33 cellular contexts compared by ENCODE assay signal in the genomic region with DNA sequence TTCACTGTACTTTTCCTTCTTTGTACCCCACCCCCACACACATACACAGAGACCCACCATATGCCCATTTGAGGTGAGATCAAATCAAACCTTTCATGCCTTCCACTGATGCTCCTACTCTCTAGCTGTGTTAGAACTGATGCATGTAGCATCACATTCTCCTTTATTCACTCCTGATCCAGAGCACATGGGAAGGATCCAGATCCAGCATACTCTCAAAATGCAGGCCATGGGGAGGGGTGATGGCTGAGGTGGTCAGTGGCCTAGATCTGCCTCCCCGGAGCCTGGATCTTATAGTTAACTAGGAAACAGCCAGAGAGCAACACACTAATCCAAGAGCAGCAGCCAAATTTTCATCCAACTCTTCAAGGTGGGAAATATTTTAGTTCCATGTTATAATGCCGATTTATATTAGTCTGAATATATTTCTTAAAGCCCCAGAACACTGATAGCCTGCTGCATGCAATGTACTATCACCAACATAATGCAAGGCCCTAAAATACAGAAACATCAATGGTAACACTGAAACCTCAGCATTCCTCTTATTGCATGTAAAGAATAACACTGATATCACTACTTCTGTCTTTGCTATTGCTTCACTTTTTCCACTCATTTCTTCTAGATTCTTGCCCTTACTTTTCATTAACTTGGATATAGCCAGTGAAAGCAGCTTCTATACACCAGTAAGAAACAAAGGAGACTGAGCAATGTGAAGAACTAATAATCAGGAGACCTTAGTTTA.
DNase-seq lines count a peak whose midpoint lies in the region; ATAC-seq, FAIRE-seq and TF ChIP-seq lines count a peak whose summit lies in the region.
"Had no signal": no experiment of that assay in that cellular context is flagged by ENCODE, and none has a peak within 500 bp of the region (broad histone marks: within the 10 kb centered on the region; RNA-seq: fewer than 3 reads in every experiment).

No MANE protein-coding gene starts in this region.

- H3K4me3 ChIP-seq in cardiac fibroblast (replicated peaks in 1 of 2; ENCODE audit: low read depth in 2 of 2, low read length in 2 of 2) = no peak overlapping the region
- H3K4me3 ChIP-seq: A549, esophagus squamous epithelium, sigmoid colon, SJCRH30, stomach, thyroid gland had no signal

- no peaks in the 10 kb centered on the region for H3K27me3 ChIP-seq in CD4-positive, alpha-beta T cell (ENCODE audit: control insufficient read depth, insufficient read depth, low read length)
- H3K27me3 ChIP-seq: esophagus squamous epithelium, sigmoid colon, SJCRH30, stomach, thyroid gland had no signal

- CTCF ChIA-PET in CD4-positive, alpha-beta T cell (lab: Charles Lee) = no interaction called here

- TF ChIP-seq CTCF in cardiac fibroblast (IDR thresholded peaks at IDR 0.05; ENCODE audit: low read depth, low read length) = no peak
- TF ChIP-seq CTCF in glutamatergic neuron (IDR thresholded peaks at IDR 0.05; ENCODE audit: partially characterized antibody, unreplicated experiment) = no peak
- no peak for TF ChIP-seq CTCF in CD4-positive, alpha-beta T cell (IDR thresholded peaks at IDR 0.05)

- H3K36me3 Mint-ChIP-seq in glutamatergic neuron (ENCODE audit: unreplicated experiment) = no peaks in the 10 kb centered on the region
- H3K36me3 Mint-ChIP-seq in CD4-positive, alpha-beta T cell (ENCODE audit: low read depth) = no peaks in the 10 kb centered on the region
- no peaks in the 10 kb centered on the region for H3K36me3 Mint-ChIP-seq in activated naive CD8-positive, alpha-beta T cell treated with anti-CD3 and anti-CD28 coated beads, Interleukin-2, amount 50 U/mL, for 24 hours (ENCODE audit: low read depth)
- H3K36me3 Mint-ChIP-seq: activated naive CD4-positive, alpha-beta T cell treated with anti-CD3 and anti-CD28 coated beads, Interleukin-2, amount 50 U/mL, for 24 hours; CD4-positive, CD25-positive, alpha-beta regulatory T cell; immature natural killer cell had no signal

- peak overlapping the region; percentile 77 for H3K4me3 Mint-ChIP-seq in glutamatergic neuron (ENCODE audit: unreplicated experiment)
- no peak overlapping the region for H3K4me3 Mint-ChIP-seq in CD4-positive, alpha-beta T cell
- no peak overlapping the region for H3K4me3 Mint-ChIP-seq in activated naive CD8-positive, alpha-beta T cell treated with anti-CD3 and anti-CD28 coated beads, Interleukin-2, amount 50 U/mL, for 24 hours
- H3K4me3 Mint-ChIP-seq: activated CD8-positive, alpha-beta T cell treated with anti-CD3 and anti-CD28 coated beads, Interleukin-2, amount 10 ng/mL, durations not matched to agents 7 days and 5 days; activated naive CD4-positive, alpha-beta T cell treated with anti-CD3 and anti-CD28 coated beads, Interleukin-2, amount 50 U/mL, for 24 hours; CD4-positive, CD25-positive, alpha-beta regulatory T cell; immature natural killer cell had no signal

- H3K9me3 Mint-ChIP-seq in glutamatergic neuron (ENCODE audit: unreplicated experiment) = peaks cover 6% of the 10 kb centered on the region
- H3K9me3 Mint-ChIP-seq in CD4-positive, alpha-beta T cell = no peaks in the 10 kb centered on the region
- no peaks in the 10 kb centered on the region for H3K9me3 Mint-ChIP-seq in activated naive CD8-positive, alpha-beta T cell treated with anti-CD3 and anti-CD28 coated beads, Interleukin-2, amount 50 U/mL, for 24 hours
- H3K9me3 Mint-ChIP-seq: activated naive CD4-positive, alpha-beta T cell treated with anti-CD3 and anti-CD28 coated beads, Interleukin-2, amount 50 U/mL, for 24 hours; activated T-helper 2 cell treated with anti-CD3 and anti-CD28 coated beads, Interferon-gamma antibody, Interleukin-2, Interleukin-4, amounts not matched to agents 10 μg/mL and 5 μg/mL and 100 μg/mL, durations not matched to agents 14 hours and 24 hours and 36 hours; immature natural killer cell had no signal

- peaks cover 52% of the 10 kb centered on the region for H3K4me1 Mint-ChIP-seq in glutamatergic neuron (ENCODE audit: low read depth, unreplicated experiment)
- H3K4me1 Mint-ChIP-seq in CD4-positive, alpha-beta T cell (ENCODE audit: low read depth) = no peaks in the 10 kb centered on the region
- H3K4me1 Mint-ChIP-seq in activated naive CD8-positive, alpha-beta T cell treated with anti-CD3 and anti-CD28 coated beads, Interleukin-2, amount 50 U/mL, for 24 hours = no peaks in the 10 kb centered on the region
- H3K4me1 Mint-ChIP-seq: activated naive CD4-positive, alpha-beta T cell treated with anti-CD3 and anti-CD28 coated beads, Interleukin-2, amount 50 U/mL, for 24 hours; immature natural killer cell had no signal

- peak overlapping the region; percentile 93 for H3K27ac Mint-ChIP-seq in glutamatergic neuron (ENCODE audit: unreplicated experiment)
- H3K27ac Mint-ChIP-seq in CD4-positive, alpha-beta T cell = no peak overlapping the region
- H3K27ac Mint-ChIP-seq in activated naive CD8-positive, alpha-beta T cell treated with anti-CD3 and anti-CD28 coated beads, Interleukin-2, amount 50 U/mL, for 24 hours = no peak overlapping the region
- H3K27ac Mint-ChIP-seq: activated CD8-positive, alpha-beta T cell treated with anti-CD3 and anti-CD28 coated beads, Interleukin-2, amount 10 ng/mL, durations not matched to agents 7 days and 5 days; activated naive CD4-positive, alpha-beta T cell treated with anti-CD3 and anti-CD28 coated beads, Interleukin-2, amount 50 U/mL, for 24 hours; activated T-helper 2 cell treated with anti-CD3 and anti-CD28 coated beads, Interferon-gamma antibody, Interleukin-2, Interleukin-4, amounts not matched to agents 10 μg/mL and 5 μg/mL and 100 μg/mL, durations not matched to agents 14 hours and 24 hours and 36 hours; CD4-positive, CD25-positive, alpha-beta regulatory T cell; immature natural killer cell had no signal

- FAIRE-seq in HTR-8/SVneo (lab: Jason Lieb, UNC) = peak; percentile 85
- FAIRE-seq: A549, endometrium had no signal

- POLR2A ChIA-PET in CD4-positive, alpha-beta T cell (lab: Charles Lee) = no interaction called here

- in situ Hi-C loops in KBM-7 (cut with MboI; ENCODE audit: low pct_unique_long_range_greater_than_20kb, low sequenced_read_pairs) = no loop called here

- intact Hi-C loops in CD4-positive, alpha-beta T cell (cut with DNase I, micrococcal nuclease) = no loop called here

- H3K27ac ChIP-seq in CD4-positive, alpha-beta T cell (ENCODE audit: low read depth, low read length) = no peak overlapping the region
- H3K27ac ChIP-seq: A549, esophagus squamous epithelium, sigmoid colon, SJCRH30, stomach, thyroid gland, VCaP had no signal

- DNase-seq in EH (ENCODE audit: low read depth) (peak; percentile 22), HTR-8/SVneo (ENCODE audit: insufficient read length, low spot score) (no peak), cardiac fibroblast (ENCODE audit: low read depth in 2 of 2) (peak; percentile 21 to 34), glutamatergic neuron (no peak), KBM-7 (no peak)
- DNase-seq in CD4-positive, alpha-beta T cell = no peak
- no peak for DNase-seq in activated naive CD8-positive, alpha-beta T cell treated with anti-CD3 and anti-CD28 coated beads, Interleukin-2, amount 50 U/mL, for 24 hours
- DNase-seq: activated CD4-positive, alpha-beta T cell treated with anti-CD3 and anti-CD28 coated beads for 4 hours; activated CD8-positive, alpha-beta T cell treated with anti-CD3 and anti-CD28 coated beads, Interleukin-2, amount 10 ng/mL, durations not matched to agents 7 days and 5 days; aorta; CD4-positive, CD25-positive, alpha-beta regulatory T cell; esophagus squamous epithelium; hypothalamus; immature natural killer cell; left colon; MM.1S; NCI-H2029 treated with DMSO at 0.1 percent for 48 hours; NCI-H2227 treated with DMSO at 0.1 percent for 48 hours; NCI-H526; RPMI8226; sigmoid colon; SJCRH30; stimulated activated CD4-positive, alpha-beta T cell treated with anti-CD3 and anti-CD28 coated beads, Interleukin-12 subunit alpha, Interleukin-12 subunit beta, amount 100 ng/mL, for 4 hours; stimulated activated CD4-positive, alpha-beta T cell treated with anti-CD3 and anti-CD28 coated beads, Interleukin-2, amount 100 ng/mL, for 48 hours; stomach; T-helper 9 cell; thyroid gland had no signal

- peaks cover 6% of the 10 kb centered on the region for H3K27me3 Mint-ChIP-seq in glutamatergic neuron (ENCODE audit: unreplicated experiment)
- H3K27me3 Mint-ChIP-seq in CD4-positive, alpha-beta T cell = peaks cover 5% of the 10 kb centered on the region
- H3K27me3 Mint-ChIP-seq in activated naive CD8-positive, alpha-beta T cell treated with anti-CD3 and anti-CD28 coated beads, Interleukin-2, amount 50 U/mL, for 24 hours = peaks cover 5% of the 10 kb centered on the region

- H3K9me3 ChIP-seq in CD4-positive, alpha-beta T cell (ENCODE audit: control insufficient read depth, low read length) = no peaks in the 10 kb centered on the region
- H3K9me3 ChIP-seq: A549, esophagus squamous epithelium, sigmoid colon, SJCRH30, stomach, thyroid gland had no signal

- no peak for ATAC-seq in CD4-positive, alpha-beta T cell (ENCODE audit: poor library complexity)
- no peak for ATAC-seq in HG02970 (IDR thresholded peaks at IDR 0.05; ENCODE audit: low FRiP score, unreplicated experiment)
- ATAC-seq in activated naive CD8-positive, alpha-beta T cell treated with anti-CD3 and anti-CD28 coated beads, Interleukin-2, amount 50 U/mL, for 24 hours = no peak
- ATAC-seq: A549; activated CD8-positive, alpha-beta T cell treated with anti-CD3 and anti-CD28 coated beads, Interleukin-2, amount 10 ng/mL, durations not matched to agents 7 days and 5 days; left colon had no signal

Comparison
In these comparisons a context has a peak if more than half of its experiments do, and no peak if none do; other contexts are left out.
1. DNase-seq: peak in EH (single experiment) and cardiac fibroblast (2 of 2); none in HTR-8/SVneo (single experiment), glutamatergic neuron (single experiment), KBM-7 (single experiment), CD4-positive, alpha-beta T cell (0 of 10) and activated naive CD8-positive, alpha-beta T cell treated with anti-CD3 and anti-CD28 coated beads, Interleukin-2, amount 50 U/mL, for 24 hours (single experiment).